In genomic region chr3:124986153-124987143, GRCh38 we compare ENCODE assay signal across 9 cellular contexts. TPM values are rescaled to one million over a fixed set of nuclear protein-coding genes. Genes with fewer than 3 reads are reported as not detected.
A peak's percentile ranks its signal among the peaks of the same experiment; 100 is the strongest.
DNase-seq lines count a peak whose midpoint lies in the region; ATAC-seq and TF ChIP-seq lines count a peak whose summit lies in the region.
"Had no signal": no experiment of that assay in that cellular context is flagged by ENCODE, and none has a peak within 500 bp of the region (broad histone marks: within the 10 kb centered on the region; RNA-seq: fewer than 3 reads in every experiment).

No MANE protein-coding gene starts in this region.

- no peak overlapping the region for H3K4me3 ChIP-seq in right atrium auricular region

- H4K91ac ChIP-seq in H9 (ENCODE audit: insufficient read length, low read depth, low read length) = no peak overlapping the region

- no peak overlapping the region for H3K4ac ChIP-seq in H9 (ENCODE audit: low read depth, low read length)

- no peak overlapping the region for H4K8ac ChIP-seq in H9 (replicated peaks; ENCODE audit: insufficient read length, low read depth, low read length)

- H4K5ac ChIP-seq in H9 (ENCODE audit: insufficient read length, low read depth, low read length) = no peak overlapping the region

- H2AFZ ChIP-seq in H9 (ENCODE audit: low read length) = no peak overlapping the region

- no peaks in the 10 kb centered on the region for H3K9me3 Mint-ChIP-seq in H9
- no peaks in the 10 kb centered on the region for H3K9me3 Mint-ChIP-seq in activated T-helper 1 cell treated with anti-CD3 and anti-CD28 coated beads, Interleukin-12 subunit alpha, Interleukin-12 subunit beta, Interleukin-2, Interleukin-4 antibody, amounts not matched to agents 30 ng/mL and 10 ng/mL and 1 ng/mL, durations not matched to agents 14 hours and 24 hours and 36 hours

- ATAC-seq in GM19328 (IDR thresholded peaks at IDR 0.05; ENCODE audit: unreplicated experiment) (no peak), HG02623 (IDR thresholded peaks at IDR 0.05; ENCODE audit: unreplicated experiment) (no peak), HG02642 (IDR thresholded peaks at IDR 0.05; ENCODE audit: poor library complexity, unreplicated experiment) (no peak)

- H3T11ph ChIP-seq in H9 (ENCODE audit: low read length) = no peak overlapping the region

- no peak overlapping the region for H3K18ac ChIP-seq in H9 (ENCODE audit: insufficient read length, low read depth, low read length)

- H2BK20ac ChIP-seq in H9 (ENCODE audit: low read depth, low read length, poor library complexity, severe bottlenecking) = no peak overlapping the region

- H2BK15ac ChIP-seq in H9 (ENCODE audit: low read depth, low read length) = no peak overlapping the region

- intact Hi-C loops in activated T-helper 1 cell treated with anti-CD3 and anti-CD28 coated beads, Interleukin-12 subunit alpha, Interleukin-12 subunit beta, Interleukin-2, Interleukin-4 antibody, amounts not matched to agents 30 ng/mL and 10 ng/mL and 1 ng/mL, durations not matched to agents 14 hours and 24 hours and 36 hours (cut with micrococcal nuclease) = no loop called here

- H3K79me1 ChIP-seq in H9 (ENCODE audit: insufficient read depth, low read depth, low read length, poor library complexity, severe bottlenecking) = no peaks in the 10 kb centered on the region

- no CpG with 5 or more reads among the region's 7 CpGs for WGBS in H9 (ENCODE audit: extremely low coverage, insufficient read length, low lambda C conversion rate)

- no peak overlapping the region for H2BK5ac ChIP-seq in H9 (ENCODE audit: insufficient read length, low read length)

- no peaks in the 10 kb centered on the region for H3K23me2 ChIP-seq in H9 (ENCODE audit: insufficient read length, low read depth, low read length, poor library complexity, severe bottlenecking)

- H3K27ac ChIP-seq in H9 (ENCODE audit: insufficient read length, low read depth, low read length) (no peak overlapping the region), right atrium auricular region (peak overlapping the region; percentile 64 to 82)

- no peaks in the 10 kb centered on the region; the same call in 1 of the 2 replicates for H3K4me1 ChIP-seq in H9 (ENCODE audit: insufficient read depth, low read length)
- H3K4me1 ChIP-seq in right atrium auricular region = peaks cover 0 to 42% of the 10 kb centered on the region in 2 donors

- no peak overlapping the region for H2AK5ac ChIP-seq in H9 (ENCODE audit: insufficient read length, low read length)

- no peak overlapping the region for H3K56ac ChIP-seq in H9 (ENCODE audit: insufficient read length, low read depth, low read length)

- H3K9me3 ChIP-seq in H9 (ENCODE audit: control insufficient read depth, low read depth, low read length) (no peaks in the 10 kb centered on the region), right atrium auricular region (no peaks in the 10 kb centered on the region)

- DNase-seq in H9 (no peak), T1000 (lab: John Stamatoyannopoulos, UW) (peak; percentile 80), right atrium auricular region (ENCODE audit: low spot score) (no peak), stromal cell of bone marrow (ENCODE audit: low read depth) (peak; percentile 70)
- DNase-seq in activated T-helper 1 cell treated with anti-CD3 and anti-CD28 coated beads, Interleukin-12 subunit alpha, Interleukin-12 subunit beta, Interleukin-2, Interleukin-4 antibody, amounts not matched to agents 30 ng/mL and 10 ng/mL and 1 ng/mL, durations not matched to agents 14 hours and 24 hours and 36 hours (ENCODE audit: low spot score) = no peak
- DNase-seq: naive B cell had no signal

- no peaks in the 10 kb centered on the region for H3K79me2 ChIP-seq in H9 (ENCODE audit: insufficient read depth, low read length)

- no peaks in the 10 kb centered on the region; the same call in 1 of the 2 replicates for H3K27me3 Mint-ChIP-seq in H9 (ENCODE audit: low read depth)
- no peaks in the 10 kb centered on the region for H3K27me3 Mint-ChIP-seq in activated T-helper 1 cell treated with anti-CD3 and anti-CD28 coated beads, Interleukin-12 subunit alpha, Interleukin-12 subunit beta, Interleukin-2, Interleukin-4 antibody, amounts not matched to agents 30 ng/mL and 10 ng/mL and 1 ng/mL, durations not matched to agents 14 hours and 24 hours and 36 hours (ENCODE audit: insufficient read depth)
- H3K27me3 Mint-ChIP-seq: naive B cell had no signal

- H3K9ac ChIP-seq in H9 (ENCODE audit: extremely low read depth, insufficient read length, low read length) = no peak overlapping the region

- H3K4me1 Mint-ChIP-seq in H9 = peaks cover 6 to 17% of the 10 kb centered on the region in 2 experiments
- H3K4me1 Mint-ChIP-seq in activated T-helper 1 cell treated with anti-CD3 and anti-CD28 coated beads, Interleukin-12 subunit alpha, Interleukin-12 subunit beta, Interleukin-2, Interleukin-4 antibody, amounts not matched to agents 30 ng/mL and 10 ng/mL and 1 ng/mL, durations not matched to agents 14 hours and 24 hours and 36 hours (ENCODE audit: low read depth) = peaks cover 13% of the 10 kb centered on the region
- H3K4me1 Mint-ChIP-seq: naive B cell had no signal

- H3K4me3 Mint-ChIP-seq in H9 = no peak overlapping the region
- no peak overlapping the region for H3K4me3 Mint-ChIP-seq in activated T-helper 1 cell treated with anti-CD3 and anti-CD28 coated beads, Interleukin-12 subunit alpha, Interleukin-12 subunit beta, Interleukin-2, Interleukin-4 antibody, amounts not matched to agents 30 ng/mL and 10 ng/mL and 1 ng/mL, durations not matched to agents 14 hours and 24 hours and 36 hours
- H3K4me3 Mint-ChIP-seq: naive B cell had no signal

- H3K14ac ChIP-seq in H9 (ENCODE audit: insufficient read depth, low read length) = no peak overlapping the region

- H2BK120ac ChIP-seq in H9 (ENCODE audit: low read depth, low read length, poor library complexity, severe bottlenecking) = no peak overlapping the region

- H3K27ac Mint-ChIP-seq in H9 = no peak overlapping the region; a peak in 1 of 7 replicates
- H3K27ac Mint-ChIP-seq in activated T-helper 1 cell treated with anti-CD3 and anti-CD28 coated beads, Interleukin-12 subunit alpha, Interleukin-12 subunit beta, Interleukin-2, Interleukin-4 antibody, amounts not matched to agents 30 ng/mL and 10 ng/mL and 1 ng/mL, durations not matched to agents 14 hours and 24 hours and 36 hours = no peak overlapping the region

- no peaks in the 10 kb centered on the region for H4K20me1 ChIP-seq in H9 (ENCODE audit: control insufficient read depth, insufficient read depth, insufficient read length)

- H3K36me3 ChIP-seq in right atrium auricular region = peaks cover 59% of the 10 kb centered on the region

- peaks cover 8 to 15% (median 8%) of the 10 kb centered on the region in 3 experiments; a peak in 6 of 7 replicates for H3K36me3 Mint-ChIP-seq in H9 (ENCODE audit: insufficient read depth in 1 of 3, low read depth in 3 of 3)
- peaks cover 25% of the 10 kb centered on the region for H3K36me3 Mint-ChIP-seq in activated T-helper 1 cell treated with anti-CD3 and anti-CD28 coated beads, Interleukin-12 subunit alpha, Interleukin-12 subunit beta, Interleukin-2, Interleukin-4 antibody, amounts not matched to agents 30 ng/mL and 10 ng/mL and 1 ng/mL, durations not matched to agents 14 hours and 24 hours and 36 hours (ENCODE audit: low read depth)

- TF ChIP-seq CTCF in H9 (conservative IDR thresholded peaks at IDR 0.05) (peak; percentile 72), right atrium auricular region (IDR thresholded peaks at IDR 0.05) (peak in 1 of 2 donors; percentile 58)

- no peak overlapping the region for H3K23ac ChIP-seq in H9 (ENCODE audit: insufficient read length, low read depth, low read length)

- H3K27me3 ChIP-seq in H9 (ENCODE audit: insufficient read depth, low read length) = no peaks in the 10 kb centered on the region
- no peaks in the 10 kb centered on the region for H3K27me3 ChIP-seq in right atrium auricular region

- H2BK12ac ChIP-seq in H9 (ENCODE audit: insufficient read length, low read depth, low read length) = no peak overlapping the region

- H3K4me2 ChIP-seq in H9 (ENCODE audit: insufficient read depth, insufficient read length, low read length) = no peak overlapping the region

RNA-seq across cellular contexts. Expression of gene MUC13, which starts 51.9 kb away (rescaled TPM):
- total RNA-seq in H9 (2021) = not detected in 2 replicates
- not detected for total RNA-seq in right atrium auricular region
- not detected in 2 replicates for total RNA-seq in activated T-helper 1 cell treated with anti-CD3 and anti-CD28 coated beads, Interleukin-12 subunit alpha, Interleukin-12 subunit beta, Interleukin-2, Interleukin-4 antibody, amounts not matched to agents 30 ng/mL and 10 ng/mL and 1 ng/mL, durations not matched to agents 14 hours and 24 hours and 36 hours

Comparison
In these comparisons a context has a peak if more than half of its experiments do, and no peak if none do; other contexts are left out.
1. DNase-seq: peak in T1000 (single experiment) and stromal cell of bone marrow (single experiment); none in H9 (single experiment), right atrium auricular region (single experiment) and activated T-helper 1 cell treated with anti-CD3 and anti-CD28 coated beads, Interleukin-12 subunit alpha, Interleukin-12 subunit beta, Interleukin-2, Interleukin-4 antibody, amounts not matched to agents 30 ng/mL and 10 ng/mL and 1 ng/mL, durations not matched to agents 14 hours and 24 hours and 36 hours (single experiment).